ENCODE assay signal across 17 cellular contexts in the genomic region with DNA sequence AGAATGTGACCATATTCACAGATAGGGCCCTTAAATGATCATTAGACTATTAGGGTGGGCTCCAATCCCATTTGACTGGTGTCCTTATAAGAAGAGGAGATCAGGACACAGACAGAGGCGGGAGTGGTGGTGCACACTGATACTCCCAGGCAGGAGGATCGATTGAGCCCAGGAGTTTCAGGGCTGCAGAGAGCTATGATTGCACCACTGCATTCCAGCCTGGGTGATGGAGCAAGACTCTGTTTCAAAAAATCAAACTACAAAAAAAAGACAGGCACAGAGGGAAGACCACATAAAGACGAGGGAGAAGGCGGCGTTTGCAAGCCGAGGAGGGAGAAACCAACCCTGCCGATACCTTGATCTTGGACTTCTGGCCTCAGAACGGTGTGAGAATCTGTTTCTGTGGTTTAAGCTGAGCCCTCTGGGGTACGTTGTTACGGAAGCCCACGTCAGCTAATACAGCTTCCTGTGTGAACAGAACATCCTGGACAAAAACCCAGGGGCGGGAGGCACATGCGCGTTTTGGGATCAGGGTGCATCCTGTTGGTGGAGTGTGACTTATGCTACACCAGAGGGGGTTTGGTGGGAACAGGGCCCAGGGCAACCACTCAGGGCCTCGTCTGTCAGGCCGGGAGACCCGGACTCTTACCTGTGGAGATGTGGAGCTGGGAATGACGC.
DNase-seq lines count a peak whose midpoint lies in the region; ATAC-seq and TF ChIP-seq lines count a peak whose summit lies in the region.
"Had no signal": no experiment of that assay in that cellular context is flagged by ENCODE, and none has a peak within 500 bp of the region (broad histone marks: within the 10 kb centered on the region; RNA-seq: fewer than 3 reads in every experiment).

No MANE protein-coding gene starts in this region.

- no peak overlapping the region for H3K4ac ChIP-seq in mesendoderm (ENCODE audit: low read depth, low read length)

- H3K4me1 ChIP-seq in mesendoderm (ENCODE audit: control insufficient read depth, low read depth, low read length), result no peaks in the 10 kb centered on the region

- DNase-seq in CD1c-positive myeloid dendritic cell (ENCODE audit: extremely low spot score) (peak; percentile 13), Kasumi-1 (lab: John Stamatoyannopoulos, UW) (peak; percentile 15 to 26), choroid plexus epithelial cell (ENCODE audit: low read depth) (peak; percentile 55), mesendoderm (no peak), NCI-H1930 (lab: John Stamatoyannopoulos, UW) (no peak), WERI-Rb-1 (no peak)
- DNase-seq in activated CD4-positive, CD25-positive, alpha-beta regulatory T cell treated with anti-CD3 and anti-CD28 coated beads, Interleukin-2, amount 50 U/mL, for 72 hours, result no peak
- DNase-seq: activated CD4-positive, alpha-beta T cell treated with anti-CD3 and anti-CD28 coated beads, Interleukin-2, amount 10 ng/mL, durations not matched to agents 7 days and 5 days; activated T-cell treated with anti-CD3 and anti-CD28 coated beads, Interleukin-2, amount 50 U/mL, for 4 hours; left colon; NCI-H1092; NCI-H2107; ovary; PC-3; stimulated activated CD4-positive, alpha-beta T cell treated with anti-CD3 and anti-CD28 coated beads, Interleukin-2, amount 100 ng/mL, for 48 hours had no signal

- no peak overlapping the region for H2BK5ac ChIP-seq in mesendoderm (ENCODE audit: low read length)

- WGBS in mesendoderm (ENCODE audit: extremely low coverage, insufficient coverage, low lambda C conversion rate), result no CpG with 5 or more reads among the region's 18 CpGs

- H3K79me2 ChIP-seq in mesendoderm (ENCODE audit: control insufficient read depth, insufficient read depth, low read length), result no peaks in the 10 kb centered on the region

- no peak overlapping the region for H4K8ac ChIP-seq in mesendoderm (ENCODE audit: low read depth, low read length)

- no peak overlapping the region for H3K4me2 ChIP-seq in mesendoderm (ENCODE audit: low read length)

- H3K9me3 ChIP-seq in WERI-Rb-1 (ENCODE audit: severe bottlenecking), result no peaks in the 10 kb centered on the region
- H3K9me3 ChIP-seq: ovary had no signal

- H2BK120ac ChIP-seq in mesendoderm (ENCODE audit: low read depth, low read length), result no peak overlapping the region

- H2BK15ac ChIP-seq in mesendoderm (replicated peaks; ENCODE audit: low read depth), result no peak overlapping the region

- H3K9ac ChIP-seq in mesendoderm (ENCODE audit: low read length), result no peak overlapping the region

- no peak overlapping the region for H4K5ac ChIP-seq in mesendoderm (ENCODE audit: low read length)

- H3K27ac ChIP-seq in mesendoderm (ENCODE audit: low read depth, low read length) (no peak overlapping the region), WERI-Rb-1 (no peak overlapping the region)
- H3K27ac ChIP-seq: ovary had no signal

- H3K18ac ChIP-seq in mesendoderm (ENCODE audit: low read length), result no peak overlapping the region

- H3K23ac ChIP-seq in mesendoderm (ENCODE audit: low read length), result peak overlapping the region; percentile 24

- no peak overlapping the region for H2AK5ac ChIP-seq in mesendoderm (ENCODE audit: low read length)

- H3K4me3 ChIP-seq in choroid plexus epithelial cell (ENCODE audit: low read depth, low read length) (no peak overlapping the region), mesendoderm (ENCODE audit: low read length) (no peak overlapping the region), WERI-Rb-1 (ENCODE audit: low read depth, low read length) (no peak overlapping the region)
- H3K4me3 ChIP-seq: ovary had no signal

- H3K36me3 ChIP-seq in mesendoderm (ENCODE audit: control insufficient read depth, insufficient read depth, low read length), result no peaks in the 10 kb centered on the region
- H3K36me3 ChIP-seq in WERI-Rb-1, result peaks cover 16% of the 10 kb centered on the region
- H3K36me3 ChIP-seq: ovary had no signal

- ATAC-seq in HG02970 (IDR thresholded peaks at IDR 0.05; ENCODE audit: low FRiP score, unreplicated experiment), result no peak
- ATAC-seq: activated T-cell treated with anti-CD3 and anti-CD28 coated beads, Interleukin-2, amount 50 U/mL, for 4 hours; left colon; PC-3; SK-N-SH treated with all-trans-retinoic acid at 6 μM for 48 hours had no signal

- no peaks in the 10 kb centered on the region for H3K27me3 ChIP-seq in mesendoderm (ENCODE audit: insufficient read depth, low read length, poor library complexity)
- H3K27me3 ChIP-seq in WERI-Rb-1 (ENCODE audit: insufficient read depth, low read depth, severe bottlenecking), result no peaks in the 10 kb centered on the region
- H3K27me3 ChIP-seq: ovary had no signal

- TF ChIP-seq CTCF in choroid plexus epithelial cell (conservative IDR thresholded peaks at IDR 0.05; ENCODE audit: low read depth, low read length), result no peak
- no peak for TF ChIP-seq CTCF in WERI-Rb-1 (IDR thresholded peaks at IDR 0.05; ENCODE audit: low read depth, low read length)

- H3K56ac ChIP-seq in mesendoderm (ENCODE audit: low read length), result no peak overlapping the region

- H3K79me1 ChIP-seq in mesendoderm (ENCODE audit: low read length), result no peaks in the 10 kb centered on the region

Comparison
In these comparisons a context has a peak if more than half of its experiments do, and no peak if none do; other contexts are left out.
1. DNase-seq: peak in CD1c-positive myeloid dendritic cell (single experiment), Kasumi-1 (2 of 2) and choroid plexus epithelial cell (single experiment); none in mesendoderm (single experiment), activated CD4-positive, CD25-positive, alpha-beta regulatory T cell treated with anti-CD3 and anti-CD28 coated beads, Interleukin-2, amount 50 U/mL, for 72 hours (single experiment), NCI-H1930 (0 of 2) and WERI-Rb-1 (single experiment).